8 cellular contexts compared by ENCODE assay signal in the genomic region with DNA sequence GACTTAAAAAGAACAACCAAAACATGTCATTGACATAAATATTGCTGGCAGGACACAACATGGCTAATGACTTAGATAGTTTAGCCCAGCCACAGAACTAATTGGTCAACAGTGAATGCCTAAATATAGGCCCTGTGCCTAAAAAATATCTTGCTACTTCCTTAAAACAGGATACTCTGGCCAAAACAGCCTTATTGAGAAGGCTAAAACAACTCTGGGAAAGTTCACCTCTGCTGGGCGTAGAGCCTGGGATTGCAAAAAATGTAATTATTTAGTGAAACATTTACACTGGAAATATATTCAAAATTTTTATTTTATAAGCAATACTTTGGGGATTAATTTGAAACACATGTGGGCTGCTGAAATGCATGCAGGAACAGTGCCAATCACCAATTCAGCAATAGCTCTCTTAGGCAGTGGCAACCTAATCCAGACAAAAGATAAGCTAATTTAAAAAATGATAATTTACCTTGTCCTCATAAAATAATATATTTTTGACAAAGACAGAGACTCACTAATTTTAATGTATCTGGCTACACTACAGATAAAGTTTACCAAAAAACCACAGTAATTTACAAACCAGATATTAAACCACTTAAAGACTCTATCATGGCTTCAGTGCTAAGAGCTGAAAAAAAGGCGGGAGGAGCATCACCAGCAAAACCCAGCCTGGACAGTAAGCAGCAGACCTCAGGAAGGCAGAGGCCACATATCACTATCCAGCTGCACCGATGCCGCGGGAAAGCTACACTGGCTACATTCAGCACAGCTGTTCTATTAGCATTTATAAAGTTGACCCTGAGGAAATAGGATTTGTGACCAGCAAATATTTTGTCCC. TPM values are rescaled to one million over a fixed set of nuclear protein-coding genes. Genes with fewer than 3 reads are reported as not detected.
DNase-seq lines count a peak whose midpoint lies in the region; ATAC-seq, FAIRE-seq and TF ChIP-seq lines count a peak whose summit lies in the region.

No MANE protein-coding gene starts in this region.

- TF ChIP-seq RAD21 in K562 (CRISPR knock-in tag; conservative IDR thresholded peaks at IDR 0.05 in 1 of 2, IDR thresholded peaks at IDR 0.05 in 1 of 2): no peak

- H3K79me2 ChIP-seq in K562 (ENCODE audit: control insufficient read depth, insufficient read depth, low read length): peaks cover 33% of the 10 kb centered on the region

- POLR2A ChIA-PET in K562 (lab: Yijun Ruan, JAX): interaction anchor here (0.7 to 1.7 kb wide), 3 partner anchors 19 to 652 kb away, joined by 3 to 4 read pairs (median 4); no protein-coding TSS in a partner anchor

- ATAC-seq in stimulated activated naive CD8-positive, alpha-beta T cell treated with anti-CD3 and anti-CD28 coated beads, Interleukin-15, Interleukin-2, amounts not matched to agents 100 U/mL and 50 U/mL, for 24 hours: no peak
- ATAC-seq in K562: peak; percentile 93
- ATAC-seq in left lobe of liver: peak; percentile 51
- ATAC-seq in aorta (ENCODE audit: low FRiP score): peak; percentile 68
- ATAC-seq in GM21786 (IDR thresholded peaks at IDR 0.05; ENCODE audit: unreplicated experiment): no peak
- ATAC-seq in GM19455 (IDR thresholded peaks at IDR 0.05; ENCODE audit: unreplicated experiment): no peak

- H3K4me2 ChIP-seq in K562 (ENCODE audit: insufficient read depth, low read length): peak overlapping the region; percentile 61

- FAIRE-seq in K562 (lab: Jason Lieb, UNC): peak; percentile 79

- no peak for DNase-seq in stimulated activated naive CD8-positive, alpha-beta T cell treated with anti-CD3 and anti-CD28 coated beads, Interleukin-15, Interleukin-2, amounts not matched to agents 100 U/mL and 50 U/mL, for 24 hours
- DNase-seq in K562 (ENCODE audit: extremely low read depth in 1 of 4, low spot score in 3 of 4) (peak; percentile 19 to 64 (median 32)), left lobe of liver (ENCODE audit: low spot score) (no peak), aorta (no peak), NCI-H1930 (lab: John Stamatoyannopoulos, UW) (no peak)

- TF ChIP-seq POLR2A in K562 (conservative IDR thresholded peaks at IDR 0.05): no peak

- H3K9me1 ChIP-seq in K562 (ENCODE audit: control insufficient read depth, insufficient read depth, low read length): no peaks in the 10 kb centered on the region

- in situ Hi-C loops in K562 (cut with MboI): no loop called here

- no peak for TF ChIP-seq EP300 in K562 (IDR thresholded peaks at IDR 0.05; ENCODE audit: low read length)

- no peak for TF ChIP-seq CTCF in K562 (IDR thresholded peaks at IDR 0.05 in 2 of 3, conservative IDR thresholded peaks at IDR 0.05 in 1 of 3; ENCODE audit: insufficient read depth in 2 of 3, low read depth in 1 of 3, low read length in 3 of 3)

- 18% methylated on average over 5 of the region's 5 CpGs for WGBS in K562 (ENCODE audit: insufficient coverage, low coverage, missing lambda C conversion rate)
- 31 to 37% methylated on average over 5 of the region's 5 CpGs for WGBS in aorta, 2 donors

- peaks cover 51% of the 10 kb centered on the region for H3K4me1 Mint-ChIP-seq in stimulated activated naive CD8-positive, alpha-beta T cell treated with anti-CD3 and anti-CD28 coated beads, Interleukin-15, Interleukin-2, amounts not matched to agents 100 ng/mL and 50 ng/mL, for 24 hours (ENCODE audit: low read depth)

- H3K9me3 ChIP-seq in K562 (replicated peaks; ENCODE audit: control insufficient read depth, insufficient read depth, low read depth, low read length) (no peaks in the 10 kb centered on the region; the same call in 1 of the 2 replicates), aorta (ENCODE audit: control insufficient read depth, low read length) (no peaks in the 10 kb centered on the region)

- H3K27me3 ChIP-seq in K562 (ENCODE audit: control insufficient read depth in 2 of 2, insufficient read depth in 2 of 2, low read length in 2 of 2) (no peaks in the 10 kb centered on the region), aorta (ENCODE audit: control insufficient read depth in 1 of 2, insufficient read depth in 2 of 2, low read length in 1 of 2) (no peaks in the 10 kb centered on the region)

- H3K4me1 ChIP-seq in K562 (replicated peaks in 1 of 2; ENCODE audit: control insufficient read depth in 2 of 2, insufficient read depth in 2 of 2, low read length in 2 of 2): peaks cover 6 to 22% of the 10 kb centered on the region in 2 experiments
- peaks cover 0 to 11% of the 10 kb centered on the region in 2 donors for H3K4me1 ChIP-seq in aorta (ENCODE audit: control insufficient read depth in 1 of 2, insufficient read depth in 2 of 2, low read length in 2 of 2)

- H3K27ac Mint-ChIP-seq in stimulated activated naive CD8-positive, alpha-beta T cell treated with anti-CD3 and anti-CD28 coated beads, Interleukin-15, Interleukin-2, amounts not matched to agents 100 ng/mL and 50 ng/mL, for 24 hours: peak overlapping the region; percentile 93

- H4K20me1 ChIP-seq in K562 (replicated peaks; ENCODE audit: control insufficient read depth, insufficient read depth, low read length): no peaks in the 10 kb centered on the region

- peaks cover 10% of the 10 kb centered on the region for H3K9me3 Mint-ChIP-seq in stimulated activated naive CD8-positive, alpha-beta T cell treated with anti-CD3 and anti-CD28 coated beads, Interleukin-15, Interleukin-2, amounts not matched to agents 100 ng/mL and 50 ng/mL, for 24 hours

- no peak overlapping the region for H3K4me3 Mint-ChIP-seq in stimulated activated naive CD8-positive, alpha-beta T cell treated with anti-CD3 and anti-CD28 coated beads, Interleukin-15, Interleukin-2, amounts not matched to agents 100 ng/mL and 50 ng/mL, for 24 hours

- H3K27ac ChIP-seq in K562 (ENCODE audit: extremely low read depth, low read depth, low read length) (peak overlapping the region; percentile 69), aorta (ENCODE audit: low read depth in 1 of 2, low read length in 2 of 2) (peak overlapping the region in 1 of 2 donors; percentile 58)

- H2AFZ ChIP-seq in K562 (ENCODE audit: low read depth, low read length): peak overlapping the region; percentile 11; the same call in 1 of the 2 replicates

- intact Hi-C loops in K562 (cut with micrococcal nuclease) (loop anchor here (2.0 kb wide), 1 partner anchor 26 kb away; no protein-coding TSS in a partner anchor), aorta (cut with DNase I) (no loop called here)

- no peaks in the 10 kb centered on the region for H3K27me3 Mint-ChIP-seq in stimulated activated naive CD8-positive, alpha-beta T cell treated with anti-CD3 and anti-CD28 coated beads, Interleukin-15, Interleukin-2, amounts not matched to agents 100 ng/mL and 50 ng/mL, for 24 hours

- H3K36me3 ChIP-seq in K562 (ENCODE audit: control insufficient read depth, insufficient read depth, low read length): peaks cover 7% of the 10 kb centered on the region
- no peaks in the 10 kb centered on the region for H3K36me3 ChIP-seq in aorta (ENCODE audit: control insufficient read depth in 1 of 2, insufficient read depth in 2 of 2, low read length in 1 of 2)

- BruUV-seq in K562 (replicated peaks; lab: Mats Ljungman, UMichigan): no TSS peak

- H3K9ac ChIP-seq in K562 (ENCODE audit: insufficient read depth in 1 of 2, low read depth in 2 of 2, low read length in 2 of 2): peak overlapping the region; percentile 20 to 45; a peak in 3 of 4 replicates

- CTCF ChIA-PET in K562 (lab: Yijun Ruan, JAX; ENCODE audit: low intra/inter-chr PET ratio): no interaction called here

- H3K4me3 ChIP-seq in K562 (no peak overlapping the region), aorta (ENCODE audit: low read length in 2 of 2) (no peak overlapping the region)

- peaks cover 18% of the 10 kb centered on the region for H3K36me3 Mint-ChIP-seq in stimulated activated naive CD8-positive, alpha-beta T cell treated with anti-CD3 and anti-CD28 coated beads, Interleukin-15, Interleukin-2, amounts not matched to agents 100 ng/mL and 50 ng/mL, for 24 hours (ENCODE audit: low read depth)

RNA-seq across cellular contexts. Expression of gene TRAK2, which starts 18.5 kb away (rescaled TPM):
- total RNA-seq in K562 (2011; cell fraction: chromatin; rRNA removed; ENCODE audit: low replicate concordance): 19.4 and 45.0 TPM in 2 replicates
- 7.0 and 10.0 TPM in 2 replicates for total RNA-seq in K562 (2011; cell fraction: nucleolus; rRNA removed)
- total RNA-seq in K562 (2011; cell fraction: nucleoplasm; rRNA removed): 16.4 and 22.6 TPM in 2 replicates
- total RNA-seq in K562 (2014; rRNA removed): 4.8 and 4.9 TPM in 2 replicates
- 10.4 and 11.0 TPM in 2 replicates for total RNA-seq in K562 (2014; rRNA removed; fragmentation: Illumina TruSeq; extraction: Trizol)
- total RNA-seq in K562 (2015; rRNA removed; fragmentation: Illumina TruSeq; extraction: Trizol): 7.1 and 7.3 TPM in 2 replicates
- 8.5 and 8.6 TPM in 2 replicates for total RNA-seq in K562 (2021)
- 8.1 and 9.0 TPM in 2 replicates for polyA plus RNA-seq in K562 (2011; rRNA removed)
- polyA plus RNA-seq in K562 (2011; cell fraction: cytosol; rRNA removed): 2.4 and 4.6 TPM in 2 replicates
- 11.1 and 18.4 TPM in 2 replicates for polyA plus RNA-seq in K562 (2011; cell fraction: nucleus; rRNA removed)
- polyA plus RNA-seq in K562 (2012): 4.5 and 18.2 TPM in 2 replicates
- polyA plus RNA-seq in K562 (2014; fragmentation: Illumina TruSeq; extraction: Trizol): 7.9 and 9.3 TPM in 2 replicates
- 1 to 10 TPM; 3.4 to 5.6 TPM for polyA plus RNA-seq in K562 (2014; fragmentation: Nextera tagmentation; extraction: Ambion mirVana)
- 6.5 and 6.7 TPM in 2 replicates for polyA plus RNA-seq in K562 (2014; rRNA removed)
- polyA minus RNA-seq in K562 (2011; rRNA and poly(A)+ RNA removed): 22.7 and 29.0 TPM in 2 replicates
- 2.9 and 6.2 TPM in 2 replicates for polyA minus RNA-seq in K562 (2011; cell fraction: cytosol; rRNA and poly(A)+ RNA removed)
- 13.2 and 36.2 TPM in 2 replicates for polyA minus RNA-seq in K562 (2011; cell fraction: nucleus; rRNA and poly(A)+ RNA removed)
- 12.3 TPM for total RNA-seq in left lobe of liver
- total RNA-seq in aorta: 100 to 1,000 TPM in 1 of 2 donors, 10 to 100 TPM in 1; 84.7 to 119 TPM
- polyA plus RNA-seq in aorta: 100 to 1,000 TPM in 1 of 2 donors, 10 to 100 TPM in 1; 35.9 to 128 TPM

RNA-seq across cellular contexts. Expression of gene STRADB, which starts 18.8 kb away (rescaled TPM):
- total RNA-seq in K562 (2011; cell fraction: chromatin; rRNA removed; ENCODE audit: low replicate concordance): 9.3 and 17.8 TPM in 2 replicates
- total RNA-seq in K562 (2011; cell fraction: nucleolus; rRNA removed): 3.2 and 4.6 TPM in 2 replicates
- 8.6 and 15.1 TPM in 2 replicates for total RNA-seq in K562 (2011; cell fraction: nucleoplasm; rRNA removed)
- total RNA-seq in K562 (2014; rRNA removed) (10.1 and 12.2 TPM in 2 replicates), K562 (2014; rRNA removed; fragmentation: Illumina TruSeq; extraction: Trizol) (26.4 and 27.6 TPM in 2 replicates), K562 (2015; rRNA removed; fragmentation: Illumina TruSeq; extraction: Trizol) (28.6 and 30.6 TPM in 2 replicates), K562 (2021) (15.7 and 16.5 TPM in 2 replicates), left lobe of liver (71.9 TPM), aorta (10 to 100 TPM; 15.7 to 17.7 TPM)
- polyA plus RNA-seq in K562 (2011; rRNA removed) (21.3 and 22.0 TPM in 2 replicates), K562 (2014; fragmentation: Illumina TruSeq; extraction: Trizol) (22.4 and 27.5 TPM in 2 replicates), K562 (2014; fragmentation: Nextera tagmentation; extraction: Ambion mirVana) (1 to 10 TPM; 6.9 to 9.1 TPM), K562 (2014; rRNA removed) (11.3 and 21.0 TPM in 2 replicates), aorta (10 to 100 TPM; 15.5 to 29.7 TPM)
- 5.8 and 13.3 TPM in 2 replicates for polyA plus RNA-seq in K562 (2011; cell fraction: cytosol; rRNA removed)
- 9.0 and 16.4 TPM in 2 replicates for polyA plus RNA-seq in K562 (2011; cell fraction: nucleus; rRNA removed)
- 18.4 and 29.0 TPM in 2 replicates for polyA plus RNA-seq in K562 (2012)
- 15.7 and 16.3 TPM in 2 replicates for polyA minus RNA-seq in K562 (2011; rRNA and poly(A)+ RNA removed)
- polyA minus RNA-seq in K562 (2011; cell fraction: cytosol; rRNA and poly(A)+ RNA removed): 6.3 and 11.7 TPM in 2 replicates
- polyA minus RNA-seq in K562 (2011; cell fraction: nucleus; rRNA and poly(A)+ RNA removed): 3.6 and 8.8 TPM in 2 replicates

Comparison
In these comparisons a context has a peak if more than half of its experiments do, and no peak if none do; other contexts are left out.
1. ATAC-seq: peak in K562 (single experiment), left lobe of liver (single experiment) and aorta (single experiment); none in stimulated activated naive CD8-positive, alpha-beta T cell treated with anti-CD3 and anti-CD28 coated beads, Interleukin-15, Interleukin-2, amounts not matched to agents 100 U/mL and 50 U/mL, for 24 hours (single experiment), GM21786 (single experiment) and GM19455 (single experiment).
2. DNase-seq: peak in K562 (4 of 4); none in stimulated activated naive CD8-positive, alpha-beta T cell treated with anti-CD3 and anti-CD28 coated beads, Interleukin-15, Interleukin-2, amounts not matched to agents 100 U/mL and 50 U/mL, for 24 hours (single experiment), left lobe of liver (single experiment), aorta (0 of 2) and NCI-H1930 (0 of 2).